29 cellular contexts compared by ENCODE assay signal in genomic region chr2:178324072-178324471, GRCh38.
DNase-seq lines count a peak whose midpoint lies in the region; ATAC-seq, FAIRE-seq and TF ChIP-seq lines count a peak whose summit lies in the region.
"Had no signal": no experiment of that assay in that cellular context is flagged by ENCODE, and none has a peak within 500 bp of the region (broad histone marks: within the 10 kb centered on the region; RNA-seq: fewer than 3 reads in every experiment).

No MANE protein-coding gene starts in this region.

- intact Hi-C loops in left lung (cut with DNase I): no loop called here
- intact Hi-C loops in testis (cut with DNase I; ENCODE audit: low total_unique reads): no loop called here

- peaks cover 0 to 2% (median 0%) of the 10 kb centered on the region in 6 donors for H3K9me3 Mint-ChIP-seq in immature natural killer cell
- H3K9me3 Mint-ChIP-seq: activated naive CD8-positive, alpha-beta T cell treated with anti-CD3 and anti-CD28 coated beads, Interleukin-2, amount 10 ng/mL, durations not matched to agents 7 days and 5 days; activated T-cell treated with anti-CD3 and anti-CD28 coated beads, Interleukin-2, amount 50 U/mL, for 24 hours; CD14-positive monocyte; HFFc6; naive B cell had no signal

- no peak overlapping the region for H3K4me3 Mint-ChIP-seq in immature natural killer cell
- H3K4me3 Mint-ChIP-seq: activated naive CD8-positive, alpha-beta T cell treated with anti-CD3 and anti-CD28 coated beads, Interleukin-2, amount 10 ng/mL, durations not matched to agents 7 days and 5 days; activated T-cell treated with anti-CD3 and anti-CD28 coated beads, Interleukin-2, amount 50 U/mL, for 24 hours; CD14-positive monocyte; HFFc6; naive B cell had no signal

- H3K36me3 ChIP-seq in HEK293 (ENCODE audit: control insufficient read depth in 2 of 2, insufficient read depth in 1 of 2, low read length in 2 of 2): no peaks in the 10 kb centered on the region
- no peaks in the 10 kb centered on the region for H3K36me3 ChIP-seq in left lung
- H3K36me3 ChIP-seq in testis (ENCODE audit: low read depth, missing control alignments): no peaks in the 10 kb centered on the region
- H3K36me3 ChIP-seq: heart right ventricle, neutrophil, stomach had no signal

- DNase-seq in caudate nucleus (lab: John Stamatoyannopoulos, UW) (no peak), left lung (peak in 1 of 2 donors; percentile 66), testis (peak; percentile 43), immature natural killer cell (no peak), GM19239 (ENCODE audit: insufficient read length, low spot score) (no peak)
- DNase-seq: activated CD4-positive, alpha-beta T cell treated with anti-CD3 and anti-CD28 coated beads for 4 hours; activated gamma-delta T cell; activated naive CD8-positive, alpha-beta T cell treated with anti-CD3 and anti-CD28 coated beads, Interleukin-2, amount 10 ng/mL, durations not matched to agents 7 days and 5 days; activated T-cell treated with anti-CD3 and anti-CD28 coated beads, Interleukin-2, amount 50 U/mL, for 24 hours; Calu3; effector CD4-positive, alpha-beta T cell; GM23248; heart right ventricle; HFFc6; Kasumi-1; MV-4-11; naive B cell; NCI-H1436 treated with DMSO at 0.1 percent for 48 hours; NCI-H526; NK-92 treated with Interleukin-12 subunit alpha and Interleukin-12 subunit beta, amount 100 ng/mL, for 24 hours; PC-3; Right ventricle myocardium superior; stimulated activated CD8-positive, alpha-beta memory T cell treated with anti-CD3 and anti-CD28 coated beads, Interleukin-4, amount 100 ng/mL, for 48 hours; stomach had no signal

- 0 out of 2 replicates have a peak, but pooled peaks cover 2% of the 10 kb centered on the region for H3K4me1 ChIP-seq in HEK293 (ENCODE audit: control insufficient read depth, insufficient read depth, low read length)
- peaks cover 0 to 12% of the 10 kb centered on the region in 2 donors for H3K4me1 ChIP-seq in left lung
- H3K4me1 ChIP-seq in testis: no peaks in the 10 kb centered on the region
- H3K4me1 ChIP-seq: stomach had no signal

- whole genome bisulfite sequencing in testis, 2 donors: 29 to 37% methylated on average over 5 of the region's 5 CpGs

- H3K4me1 Mint-ChIP-seq in immature natural killer cell: no peaks in the 10 kb centered on the region
- H3K4me1 Mint-ChIP-seq: activated naive CD8-positive, alpha-beta T cell treated with anti-CD3 and anti-CD28 coated beads, Interleukin-2, amount 10 ng/mL, durations not matched to agents 7 days and 5 days; naive B cell had no signal

- peaks cover 0 to 2% (median 0%) of the 10 kb centered on the region in 3 donors for H3K27me3 Mint-ChIP-seq in immature natural killer cell (ENCODE audit: low read depth in 3 of 3)

- FAIRE-seq in GM19239 (lab: Jason Lieb, UNC): no peak

- TF ChIP-seq CTCF in HEK293 (tag by site-specific recombination; IDR thresholded peaks at IDR 0.05) (no peak), left lung (IDR thresholded peaks at IDR 0.05) (no peak), testis (IDR thresholded peaks at IDR 0.05) (no peak)

- CTCF ChIA-PET in HEK293 (lab: Yijun Ruan, JAX): interaction anchor here (1.4 to 1.5 kb wide), 2 partner anchors 9 to 211 kb away, joined by 3 read pairs; no protein-coding TSS in a partner anchor

- POLR2A ChIA-PET in HEK293 (lab: Yijun Ruan, JAX): no interaction called here

- H3K4me3 ChIP-seq in HEK293 (ENCODE audit: low read depth, low read length) (no peak overlapping the region), left lung (peak overlapping the region in 1 of 2 donors; percentile 3), testis (no peak overlapping the region)
- H3K4me3 ChIP-seq: GM23248, heart right ventricle, skin epidermis, stomach had no signal

- H3K27me3 ChIP-seq in left lung (no peaks in the 10 kb centered on the region), testis (no peaks in the 10 kb centered on the region)
- H3K27me3 ChIP-seq: heart right ventricle, stomach had no signal

- no peak for TF ChIP-seq POLR2A in testis (IDR thresholded peaks at IDR 0.05)

- no peak overlapping the region for H3K27ac Mint-ChIP-seq in immature natural killer cell
- H3K27ac Mint-ChIP-seq: activated naive CD8-positive, alpha-beta T cell treated with anti-CD3 and anti-CD28 coated beads, Interleukin-2, amount 10 ng/mL, durations not matched to agents 7 days and 5 days; activated T-cell treated with anti-CD3 and anti-CD28 coated beads, Interleukin-2, amount 50 U/mL, for 24 hours; CD14-positive monocyte; HFFc6; naive B cell had no signal

- H3K9me3 ChIP-seq in HEK293 (ENCODE audit: control insufficient read depth, insufficient read depth, low read depth, low read length): no peaks in the 10 kb centered on the region
- H3K9me3 ChIP-seq in left lung: no peaks in the 10 kb centered on the region
- no peaks in the 10 kb centered on the region for H3K9me3 ChIP-seq in testis
- H3K9me3 ChIP-seq: heart right ventricle, neutrophil, stomach had no signal

- H3K36me3 Mint-ChIP-seq in immature natural killer cell: no peaks in the 10 kb centered on the region
- H3K36me3 Mint-ChIP-seq: activated naive CD8-positive, alpha-beta T cell treated with anti-CD3 and anti-CD28 coated beads, Interleukin-2, amount 10 ng/mL, durations not matched to agents 7 days and 5 days; CD14-positive monocyte; naive B cell had no signal

- no peak overlapping the region for H3K27ac ChIP-seq in HEK293 (ENCODE audit: extremely low read depth, low read depth, low read length)
- peak overlapping the region; percentile 19 for H3K27ac ChIP-seq in caudate nucleus (ENCODE audit: low read depth, low read length)
- H3K27ac ChIP-seq in left lung: peak overlapping the region in 1 of 2 donors; percentile 44
- H3K27ac ChIP-seq in testis: no peak overlapping the region
- H3K27ac ChIP-seq: GM23248, heart right ventricle, neutrophil, skin epidermis, stomach had no signal

- peak; percentile 75 for ATAC-seq in left lung
- no peak for ATAC-seq in GM19452 (IDR thresholded peaks at IDR 0.05; ENCODE audit: unreplicated experiment)
- ATAC-seq: heart right ventricle, PC-3 had no signal

TF ChIP-seq in HEK293, 187 proteins besides CTCF, POLR2A, EP300 and RAD21:
- TF ChIP-seq SCRT2 (tag by site-specific recombination; IDR thresholded peaks at IDR 0.05) (peak; percentile 21; the same call in 1 of the 2 replicates), PRDM1 (tag by site-specific recombination; IDR thresholded peaks at IDR 0.05) (0 out of 2 replicates have a peak, but pooled peaks have one; percentile 25), SETDB1 (IDR thresholded peaks at IDR 0.05; ENCODE audit: insufficient read length, low read length) (no peak)
